Comparison of ENCODE assay signal across 13 cellular contexts in the genomic region with DNA sequence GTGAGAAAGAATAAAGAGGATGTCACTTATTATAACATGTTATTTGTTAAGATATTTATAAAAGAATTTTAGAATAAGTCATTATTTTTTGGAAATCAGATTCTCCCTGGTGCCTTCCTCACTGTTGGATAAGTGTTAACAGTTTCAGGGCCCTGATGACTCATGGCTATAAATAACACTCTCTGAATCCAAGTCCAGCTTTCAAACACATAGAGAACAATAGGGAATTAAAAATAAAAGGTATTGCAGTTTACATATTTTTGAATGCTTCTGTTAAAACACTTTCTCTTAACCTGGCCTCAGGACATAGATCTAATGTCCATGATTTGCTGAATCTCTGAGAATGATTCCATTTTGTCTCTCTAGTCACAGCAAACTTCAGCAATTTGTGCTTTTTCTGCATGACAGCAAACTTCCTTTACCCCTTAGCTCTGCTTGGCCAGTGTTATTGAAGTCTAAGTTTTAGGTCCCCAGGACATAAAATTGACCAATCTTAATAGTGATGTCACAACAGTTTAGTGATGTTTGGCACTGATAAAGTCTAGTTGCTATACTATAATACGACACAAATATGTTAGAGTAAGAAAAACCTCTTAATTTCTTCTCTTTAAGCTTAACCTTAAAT.
DNase-seq lines count a peak whose midpoint lies in the region; ATAC-seq and TF ChIP-seq lines count a peak whose summit lies in the region.
"Had no signal": no experiment of that assay in that cellular context is flagged by ENCODE, and none has a peak within 500 bp of the region (broad histone marks: within the 10 kb centered on the region; RNA-seq: fewer than 3 reads in every experiment).

No MANE protein-coding gene starts in this region.

- no peaks in the 10 kb centered on the region for H3K9me3 Mint-ChIP-seq in stimulated activated naive CD8-positive, alpha-beta T cell treated with anti-CD3 and anti-CD28 coated beads, Interleukin-15, amount 100 ng/mL, for 72 hours

- DNase-seq in A673 (ENCODE audit: low spot score), result peak; percentile 60
- peak; percentile 77 for DNase-seq in LHCN-M2 (ENCODE audit: low read depth)
- peak; percentile 80 for DNase-seq in choroid plexus epithelial cell (ENCODE audit: low read depth)
- peak; percentile 31 for DNase-seq in kidney tubule cell (ENCODE audit: low spot score)
- no peak for DNase-seq in T-helper 17 cell
- DNase-seq in stimulated activated naive CD8-positive, alpha-beta T cell treated with anti-CD3 and anti-CD28 coated beads, Interleukin-15, amount 100 ng/mL, for 72 hours, result no peak
- DNase-seq: activated CD8-positive, alpha-beta T cell treated with anti-CD3 and anti-CD28 coated beads, Interleukin-2, amount 10 ng/mL, durations not matched to agents 7 days and 5 days; CD4-positive, CD25-positive, alpha-beta regulatory T cell; Peyer's patch had no signal

- no peak overlapping the region for H3K4me3 Mint-ChIP-seq in T-helper 17 cell
- H3K4me3 Mint-ChIP-seq in stimulated activated naive CD8-positive, alpha-beta T cell treated with anti-CD3 and anti-CD28 coated beads, Interleukin-15, amount 100 ng/mL, for 72 hours, result no peak overlapping the region
- H3K4me3 Mint-ChIP-seq: activated CD8-positive, alpha-beta T cell treated with anti-CD3 and anti-CD28 coated beads, Interleukin-2, amount 10 ng/mL, durations not matched to agents 7 days and 5 days; CD4-positive, CD25-positive, alpha-beta regulatory T cell; dendritic cell treated with granulocyte-macrophage colony-stimulating factor and Interleukin-4, amounts not matched to agents 40 ng/mL and 50 ng/mL, for 4 days had no signal

- peaks cover 14% of the 10 kb centered on the region for H3K27me3 Mint-ChIP-seq in T-helper 17 cell
- H3K27me3 Mint-ChIP-seq in stimulated activated naive CD8-positive, alpha-beta T cell treated with anti-CD3 and anti-CD28 coated beads, Interleukin-15, amount 100 ng/mL, for 72 hours, result peaks cover 10% of the 10 kb centered on the region
- H3K27me3 Mint-ChIP-seq: CD4-positive, CD25-positive, alpha-beta regulatory T cell; dendritic cell treated with granulocyte-macrophage colony-stimulating factor and Interleukin-4, amounts not matched to agents 40 ng/mL and 50 ng/mL, for 4 days had no signal

- H3K4me3 ChIP-seq in A673 (ENCODE audit: low read depth, low read length, poor library complexity, severe bottlenecking), result no peak overlapping the region
- H3K4me3 ChIP-seq in choroid plexus epithelial cell (ENCODE audit: low read depth, low read length), result no peak overlapping the region
- H3K4me3 ChIP-seq: Peyer's patch had no signal

- no TSS peak for BruUV-seq in A673 (replicated peaks; lab: Mats Ljungman, UMichigan)

- H3K27ac Mint-ChIP-seq in T-helper 17 cell, result no peak overlapping the region
- H3K27ac Mint-ChIP-seq in stimulated activated naive CD8-positive, alpha-beta T cell treated with anti-CD3 and anti-CD28 coated beads, Interleukin-15, amount 100 ng/mL, for 72 hours, result no peak overlapping the region
- H3K27ac Mint-ChIP-seq: activated CD8-positive, alpha-beta T cell treated with anti-CD3 and anti-CD28 coated beads, Interleukin-2, amount 10 ng/mL, durations not matched to agents 7 days and 5 days; CD4-positive, CD25-positive, alpha-beta regulatory T cell; dendritic cell treated with granulocyte-macrophage colony-stimulating factor and Interleukin-4, amounts not matched to agents 40 ng/mL and 50 ng/mL, for 4 days had no signal

- intact Hi-C loops in A673 (cut with micrococcal nuclease; ENCODE audit: unreplicated experiment), result loop anchor here (10.0 kb wide), 1 partner anchor 512 kb away; no protein-coding TSS in a partner anchor

- peak overlapping the region; percentile 15 for H3K27ac ChIP-seq in A673 (ENCODE audit: low read depth, low read length, poor library complexity, severe bottlenecking)
- H3K27ac ChIP-seq: KMS-11, Peyer's patch had no signal

- peaks cover 30% of the 10 kb centered on the region for H3K4me1 ChIP-seq in A673 (ENCODE audit: insufficient read depth, low read length, poor library complexity, severe bottlenecking)
- H3K4me1 ChIP-seq: Peyer's patch had no signal

- TF ChIP-seq CTCF in A673 (conservative IDR thresholded peaks at IDR 0.05; ENCODE audit: low read depth, low read length) (no peak), choroid plexus epithelial cell (conservative IDR thresholded peaks at IDR 0.05; ENCODE audit: low read depth, low read length) (no peak)

- H3K9me3 ChIP-seq in A673 (ENCODE audit: low read depth, low read length, poor library complexity, severe bottlenecking), result no peaks in the 10 kb centered on the region
- H3K9me3 ChIP-seq in T-helper 17 cell (ENCODE audit: control insufficient read depth, low read length, poor library complexity, severe bottlenecking), result no peaks in the 10 kb centered on the region
- H3K9me3 ChIP-seq: Peyer's patch had no signal

- CTCF ChIA-PET in A673 (lab: Charles Lee), result no interaction called here

- ATAC-seq in T-helper 17 cell (no peak), HG02870 (IDR thresholded peaks at IDR 0.05; ENCODE audit: unreplicated experiment) (no peak), GM21737 (IDR thresholded peaks at IDR 0.05; ENCODE audit: unreplicated experiment) (no peak)
- no peak for ATAC-seq in stimulated activated naive CD8-positive, alpha-beta T cell treated with anti-CD3 and anti-CD28 coated beads, Interleukin-15, amount 100 ng/mL, for 72 hours
- ATAC-seq: activated CD8-positive, alpha-beta T cell treated with anti-CD3 and anti-CD28 coated beads, Interleukin-2, amount 10 ng/mL, durations not matched to agents 7 days and 5 days had no signal

- POLR2A ChIA-PET in A673 (lab: Charles Lee; ENCODE audit: low non-redundant PET), result no interaction called here

- no peaks in the 10 kb centered on the region for H3K36me3 Mint-ChIP-seq in T-helper 17 cell (ENCODE audit: low read depth)
- H3K36me3 Mint-ChIP-seq: CD4-positive, CD25-positive, alpha-beta regulatory T cell had no signal

- peaks cover 4% of the 10 kb centered on the region for H3K36me3 ChIP-seq in A673 (ENCODE audit: insufficient read depth, low read length, poor library complexity, severe bottlenecking)
- H3K36me3 ChIP-seq: Peyer's patch had no signal

- peaks cover 2% of the 10 kb centered on the region for H3K4me1 Mint-ChIP-seq in T-helper 17 cell
- H3K4me1 Mint-ChIP-seq in stimulated activated naive CD8-positive, alpha-beta T cell treated with anti-CD3 and anti-CD28 coated beads, Interleukin-15, amount 100 ng/mL, for 72 hours, result no peaks in the 10 kb centered on the region
- H3K4me1 Mint-ChIP-seq: CD4-positive, CD25-positive, alpha-beta regulatory T cell had no signal

- H3K27me3 ChIP-seq in A673 (replicated peaks; ENCODE audit: insufficient read depth, low read depth, low read length, poor library complexity), result no peaks in the 10 kb centered on the region
- H3K27me3 ChIP-seq: Peyer's patch had no signal

Comparison
In these comparisons a context has a peak if more than half of its experiments do, and no peak if none do; other contexts are left out.
1. DNase-seq: peak in A673 (single experiment), LHCN-M2 (single experiment), choroid plexus epithelial cell (single experiment) and kidney tubule cell (single experiment); none in T-helper 17 cell (0 of 3) and stimulated activated naive CD8-positive, alpha-beta T cell treated with anti-CD3 and anti-CD28 coated beads, Interleukin-15, amount 100 ng/mL, for 72 hours (0 of 2).